8 cellular contexts compared by ENCODE assay signal in the genomic region with DNA sequence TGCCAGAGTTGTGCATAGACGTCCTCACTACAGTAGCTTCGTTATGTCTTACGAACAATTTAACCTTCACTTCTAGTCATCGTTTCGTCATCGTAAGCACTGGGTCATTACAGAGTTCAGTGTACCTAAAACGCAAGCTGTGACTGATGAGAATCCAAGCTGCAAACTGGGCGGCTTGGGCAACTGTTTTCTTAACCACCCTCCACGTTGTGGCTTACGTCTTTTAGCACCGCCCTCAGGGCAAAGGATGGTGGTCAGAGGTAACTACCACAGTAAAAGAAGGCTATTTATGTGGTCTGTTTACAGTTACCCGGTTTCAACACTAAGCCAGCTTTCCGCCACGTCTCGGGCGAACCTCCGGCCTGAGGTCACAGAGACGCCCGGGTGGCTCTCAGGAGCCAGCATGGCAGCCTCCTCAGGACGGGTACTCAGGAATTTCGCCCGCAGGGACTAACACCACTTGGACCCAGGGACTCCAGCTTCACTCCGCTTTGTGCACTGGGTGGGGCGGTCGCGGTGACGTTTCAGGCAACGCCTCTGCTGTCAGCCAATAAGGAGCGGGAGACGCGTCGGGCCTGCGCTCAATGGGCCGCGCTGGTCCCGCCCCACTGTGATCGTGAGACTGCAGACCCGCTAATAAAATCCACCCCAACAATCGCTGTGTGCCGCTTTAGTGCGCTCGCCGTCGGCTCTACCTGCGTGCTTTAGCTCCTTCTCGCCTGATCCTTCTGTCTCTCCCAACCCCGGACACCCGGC. TPM values are rescaled to one million over a fixed set of nuclear protein-coding genes. Genes with fewer than 3 reads are reported as not detected.
DNase-seq lines count a peak whose midpoint lies in the region; ATAC-seq and TF ChIP-seq lines count a peak whose summit lies in the region.

Gene CTH, plus strand, starts transcription at position 665 of the 756 bp plus-strand sequence. CDS start 148 bp downstream, outside the sequence.

- peak; percentile 93 to 96 for TF ChIP-seq POLR2A in gastroesophageal sphincter (IDR thresholded peaks at IDR 0.05)

- H3K36me3 Mint-ChIP-seq in activated naive CD4-positive, alpha-beta T cell treated with anti-CD3 and anti-CD28 coated beads, Interleukin-2, amount 10 ng/mL, durations not matched to agents 7 days and 5 days: no peaks in the 10 kb centered on the region

- peak; percentile 99 for ATAC-seq in gastroesophageal sphincter

- peaks cover 11% of the 10 kb centered on the region for H3K27me3 Mint-ChIP-seq in activated naive CD4-positive, alpha-beta T cell treated with anti-CD3 and anti-CD28 coated beads, Interleukin-2, amount 10 ng/mL, durations not matched to agents 7 days and 5 days

- TF ChIP-seq EP300 in gastroesophageal sphincter (IDR thresholded peaks at IDR 0.05): peak; percentile 31

- WGBS in gastroesophageal sphincter (ENCODE audit: low coverage in 1 of 2), 2 donors: 0% methylated on average over 13 to 39 of the region's 48 CpGs

- H3K36me3 ChIP-seq in gastroesophageal sphincter (peaks cover 0 to 5% of the 10 kb centered on the region in 2 donors), neutrophil (no peaks in the 10 kb centered on the region)

- peak; percentile 98 for DNase-seq in GM03348 (ENCODE audit: low spot score)
- DNase-seq in HEK293T (ENCODE audit: extremely low spot score): peak; percentile 99
- DNase-seq in MV-4-11 (lab: John Stamatoyannopoulos, UW): peak; percentile 89
- peak; percentile 96 for DNase-seq in SK-MEL-5 (ENCODE audit: low read depth, low spot score)
- peak; percentile 96 for DNase-seq in activated naive CD4-positive, alpha-beta T cell treated with anti-CD3 and anti-CD28 coated beads, Interleukin-2, amount 10 ng/mL, durations not matched to agents 7 days and 5 days
- peak; percentile 98 for DNase-seq in superior temporal gyrus (ENCODE audit: extremely low spot score)

- H3K27me3 ChIP-seq in gastroesophageal sphincter: no peaks in the 10 kb centered on the region
- H3K27me3 ChIP-seq in neutrophil: peaks cover 19% of the 10 kb centered on the region

- peak within 1 kb of the TSS; percentile 73 to 96 (median 94) for H3K27ac ChIP-seq in gastroesophageal sphincter
- peak within 1 kb of the TSS; percentile 85 for H3K27ac ChIP-seq in neutrophil

- in situ Hi-C loops in SK-MEL-5 (cut with HindIII; ENCODE audit: low pct_unique_long_range_greater_than_20kb, low sequenced_read_pairs): no loop called here

- POLR2A ChIA-PET in HEK293T (lab: Yijun Ruan, JAX): interaction anchor here (0.6 to 3.8 kb wide), 51 partner anchors 9 to 273 kb away, joined by 3 to 103 read pairs (median 5); partner anchors contain the start of genes ANKRD13C, LRRC40 and SRSF11

- peaks cover 15% of the 10 kb centered on the region for H3K4me1 Mint-ChIP-seq in activated naive CD4-positive, alpha-beta T cell treated with anti-CD3 and anti-CD28 coated beads, Interleukin-2, amount 10 ng/mL, durations not matched to agents 7 days and 5 days

- peak within 1 kb of the TSS; percentile 87 for H3K4me3 Mint-ChIP-seq in activated naive CD4-positive, alpha-beta T cell treated with anti-CD3 and anti-CD28 coated beads, Interleukin-2, amount 10 ng/mL, durations not matched to agents 7 days and 5 days

- CTCF ChIA-PET in HEK293T (lab: Yijun Ruan, JAX): interaction anchor here (1.0 kb wide), 1 partner anchor 27 kb away, joined by 5 read pairs; no protein-coding TSS in a partner anchor
- CTCF ChIA-PET in activated naive CD4-positive, alpha-beta T cell treated with anti-CD3 and anti-CD28 coated beads, Interleukin-2, amount 10 ng/mL, durations not matched to agents 7 days and 5 days (lab: Charles Lee): interaction anchor here (0.6 to 0.8 kb wide), 3 partner anchors 59 to 98 kb away, joined by 3 read pairs; no protein-coding TSS in a partner anchor

- H3K4me3 ChIP-seq in gastroesophageal sphincter: peak within 1 kb of the TSS; percentile 48 to 76
- H3K4me3 ChIP-seq in neutrophil (ENCODE audit: low read depth in 1 of 2, low read length in 1 of 2): peak within 1 kb of the TSS; percentile 65 to 74

- no peaks in the 10 kb centered on the region for H3K9me3 Mint-ChIP-seq in activated naive CD4-positive, alpha-beta T cell treated with anti-CD3 and anti-CD28 coated beads, Interleukin-2, amount 10 ng/mL, durations not matched to agents 7 days and 5 days

- TF ChIP-seq CTCF in gastroesophageal sphincter (IDR thresholded peaks at IDR 0.05): peak in 1 of 4 experiments; percentile 12
- no peak for TF ChIP-seq CTCF in neutrophil (IDR thresholded peaks at IDR 0.05)

- H3K9me3 ChIP-seq in gastroesophageal sphincter: no peaks in the 10 kb centered on the region
- no peaks in the 10 kb centered on the region for H3K9me3 ChIP-seq in neutrophil

- H3K4me1 ChIP-seq in gastroesophageal sphincter (peaks cover 0 to 33% (median 0%) of the 10 kb centered on the region in 3 donors), neutrophil (ENCODE audit: control insufficient read depth in 1 of 2, insufficient read depth in 1 of 2, low read depth in 1 of 2, low read length in 1 of 2) (peaks cover 13 to 15% of the 10 kb centered on the region in 2 experiments)

- peak within 1 kb of the TSS; percentile 92 for H3K27ac Mint-ChIP-seq in activated naive CD4-positive, alpha-beta T cell treated with anti-CD3 and anti-CD28 coated beads, Interleukin-2, amount 10 ng/mL, durations not matched to agents 7 days and 5 days

TF ChIP-seq in HEK293T, 16 proteins besides CTCF, POLR2A, EP300 and RAD21:
- no peak for TF ChIP-seq FOXK2 (IDR thresholded peaks at IDR 0.05)
- no peak for TF ChIP-seq ARNT (IDR thresholded peaks at IDR 0.05)
- peak; percentile 74; the same call in 1 of the 2 replicates for TF ChIP-seq ELF4 (IDR thresholded peaks at IDR 0.05)
- TF ChIP-seq HDGF (IDR thresholded peaks at IDR 0.05; ENCODE audit: borderline replicate concordance): peak; percentile 75; the same call in 1 of the 2 replicates
- no peak for TF ChIP-seq NFRKB (IDR thresholded peaks at IDR 0.05)
- peak; percentile 17; the same call in 1 of the 2 replicates for TF ChIP-seq CTBP1 (IDR thresholded peaks at IDR 0.05; ENCODE audit: borderline replicate concordance)
- no peak for TF ChIP-seq SP1 (IDR thresholded peaks at IDR 0.05)
- no peak for TF ChIP-seq FOXM1 (IDR thresholded peaks at IDR 0.05; ENCODE audit: borderline replicate concordance)
- peak; percentile 70; the same call in 1 of the 2 replicates for TF ChIP-seq PKNOX1 (IDR thresholded peaks at IDR 0.05)
- no peak for TF ChIP-seq LEF1 (IDR thresholded peaks at IDR 0.05; ENCODE audit: borderline replicate concordance)
- TF ChIP-seq BHLHE40 (IDR thresholded peaks at IDR 0.05; ENCODE audit: borderline replicate concordance): no peak
- TF ChIP-seq TARDBP (IDR thresholded peaks at IDR 0.05): no peak
- no peak for TF ChIP-seq FOXA1 (IDR thresholded peaks at IDR 0.05)
TF ChIP-seq in HEK293T: peak in this region for 4.

RNA-seq across cellular contexts. Expression of gene CTH, which starts in this region (rescaled TPM):
- 9.5 and 10.6 TPM in 2 replicates for total RNA-seq in SK-MEL-5 (2014; rRNA removed; shearing (Covaris generic))
- polyA plus RNA-seq in SK-MEL-5 (2015; cell fraction: cytosol; rRNA removed): 21.3 and 23.7 TPM in 2 replicates
- polyA plus RNA-seq in SK-MEL-5 (2015; cell fraction: nucleus; rRNA removed): 20.6 and 21.0 TPM in 2 replicates
- 1 to 10 TPM; 1.0 to 4.4 (median 3.0) TPM for total RNA-seq in gastroesophageal sphincter

Comparison
In these comparisons a context has a peak if more than half of its experiments do, and no peak if none do; other contexts are left out.
1. Peak in every context shown above with its lines: DNase-seq, ATAC-seq, H3K4me3 ChIP-seq and H3K27ac ChIP-seq.